ENCODE assay signal across 8 cellular contexts in the genomic region with DNA sequence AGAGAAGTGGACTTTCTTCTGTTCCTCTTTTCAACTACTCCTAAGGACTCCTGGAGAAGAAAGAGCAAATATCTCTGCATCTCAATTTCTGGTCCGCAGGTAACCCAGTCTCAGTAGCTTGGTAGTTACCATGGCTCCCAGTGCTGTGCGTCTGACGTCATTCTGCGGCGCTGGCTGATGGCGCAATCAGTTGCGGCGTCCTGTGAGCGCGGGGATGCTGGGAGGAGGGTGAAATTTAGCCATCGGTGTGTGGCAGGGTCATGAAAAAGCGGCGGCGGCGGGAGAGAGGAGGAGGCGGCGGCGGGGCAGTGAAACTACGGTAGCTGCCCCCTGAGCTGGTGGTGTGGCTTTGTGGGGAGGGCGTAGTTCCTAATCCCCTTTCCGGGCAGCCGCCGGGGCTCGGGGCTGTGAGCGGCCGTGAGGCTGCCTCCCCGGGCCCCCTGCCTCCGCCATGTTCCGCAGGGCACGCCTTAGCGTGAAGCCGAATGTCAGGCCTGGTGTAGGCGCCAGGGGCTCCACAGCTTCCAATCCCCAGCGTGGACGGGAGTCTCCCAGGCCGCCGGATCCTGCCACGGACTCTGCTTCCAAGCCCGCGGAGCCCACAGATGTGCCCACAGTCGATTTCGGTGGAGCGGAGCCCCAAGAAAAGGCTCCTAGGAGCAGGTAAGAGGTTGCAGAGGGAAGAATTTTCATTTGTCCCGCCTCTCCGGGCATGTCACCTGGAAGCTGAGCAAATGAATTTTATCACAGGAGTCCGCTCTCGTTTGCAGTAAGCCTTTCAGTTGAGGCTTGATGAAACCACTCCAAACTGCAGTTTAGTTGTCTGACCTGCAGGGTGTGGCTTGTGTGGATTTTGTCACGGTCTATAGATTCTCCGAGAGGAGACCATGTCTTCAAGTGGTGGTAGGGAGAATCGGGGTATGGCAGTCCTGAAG. TPM values are rescaled to one million over a fixed set of nuclear protein-coding genes. Genes with fewer than 3 reads are reported as not detected.
DNase-seq lines count a peak whose midpoint lies in the region; ATAC-seq lines count a peak whose summit lies in the region.

A gene with protein sequence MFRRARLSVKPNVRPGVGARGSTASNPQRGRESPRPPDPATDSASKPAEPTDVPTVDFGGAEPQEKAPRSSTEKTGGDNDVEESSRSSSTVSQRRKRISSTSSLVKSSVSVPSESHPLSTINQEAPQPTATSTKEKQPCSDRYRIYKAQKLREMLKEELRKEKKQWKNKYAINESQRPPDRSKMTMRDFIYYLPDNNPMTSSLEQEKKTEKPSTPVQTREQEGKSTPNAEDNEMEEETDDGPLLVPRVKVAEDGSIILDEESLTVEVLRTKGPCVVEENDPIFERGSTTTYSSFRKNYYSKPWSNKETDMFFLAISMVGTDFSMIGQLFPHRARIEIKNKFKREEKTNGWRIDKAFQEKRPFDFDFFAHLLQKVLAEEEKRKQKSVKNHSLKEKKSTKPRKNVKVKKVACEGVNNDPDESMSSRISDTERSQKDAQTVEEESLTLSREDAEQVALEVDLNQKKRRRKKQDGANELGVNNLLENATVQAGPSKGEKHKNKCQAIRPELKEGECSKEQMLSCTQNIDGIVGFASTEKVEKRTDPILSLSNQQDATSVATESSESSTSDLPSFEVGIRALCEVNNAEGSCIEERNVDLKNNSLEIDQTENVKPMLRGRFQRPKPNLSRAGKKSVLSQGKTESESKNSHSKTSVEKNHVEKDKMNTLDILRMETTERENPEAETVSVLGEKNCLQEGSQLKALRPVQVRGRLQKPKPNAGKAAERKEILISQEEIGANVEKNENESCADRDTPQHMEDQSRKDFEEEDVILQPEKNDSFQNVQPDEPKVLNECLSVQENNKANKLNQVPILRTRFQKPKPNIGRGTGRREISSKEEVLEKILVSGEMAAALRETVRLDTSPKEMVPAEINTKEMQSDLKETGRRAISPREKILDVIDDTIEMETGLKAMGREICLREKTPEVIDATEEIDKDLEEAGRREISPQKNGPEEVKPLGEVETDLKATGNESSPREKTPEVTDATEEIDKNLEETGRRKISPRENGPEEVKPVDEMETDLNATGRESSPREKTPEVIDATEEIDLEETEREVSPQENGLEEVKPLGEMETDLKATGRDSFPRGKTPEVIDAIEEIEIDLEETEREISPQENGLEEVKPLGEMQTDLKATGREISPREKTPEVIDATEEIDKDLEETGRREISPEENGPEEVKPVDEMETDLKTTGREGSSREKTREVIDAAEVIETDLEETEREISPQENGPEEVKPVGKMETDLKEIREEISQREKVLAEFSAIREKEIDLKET (N-terminal part only) (plus strand): TSS at position 225 of the 935 bp plus-strand sequence. CDS start 227 bp downstream, at position 452.

- DNase-seq in CD1c-positive myeloid dendritic cell (ENCODE audit: extremely low spot score) (peak; percentile 95), NCI-H748 treated with DMSO at 0.1 percent for 48 hours (lab: John Stamatoyannopoulos, UW) (peak; percentile 89), left lobe of liver (ENCODE audit: low spot score) (peak; percentile 98)
- DNase-seq in activated CD4-positive, alpha-beta T cell treated with anti-CD3 and anti-CD28 coated beads, Interleukin-2, amount 50 U/mL, for 24 hours (ENCODE audit: low read depth in 1 of 2, low spot score in 1 of 2) = peak; percentile 96 to 98
- DNase-seq in stimulated activated CD4-positive, alpha-beta T cell treated with anti-CD3 and anti-CD28 coated beads, Interleukin-2, amount 100 ng/mL, for 4 hours (ENCODE audit: low read depth) = peak; percentile 96

- H3K27ac Mint-ChIP-seq in dendritic cell treated with granulocyte-macrophage colony-stimulating factor and Interleukin-4, amounts not matched to agents 40 ng/mL and 50 ng/mL, for 4 days = peak within 1 kb of the TSS; percentile 97

- peaks cover 16% of the 10 kb centered on the region for H3K4me1 Mint-ChIP-seq in dendritic cell treated with granulocyte-macrophage colony-stimulating factor and Interleukin-4, amounts not matched to agents 40 ng/mL and 50 ng/mL, for 4 days (ENCODE audit: low read depth)

- no peaks in the 10 kb centered on the region for H3K9me3 Mint-ChIP-seq in dendritic cell treated with granulocyte-macrophage colony-stimulating factor and Interleukin-4, amounts not matched to agents 40 ng/mL and 50 ng/mL, for 4 days

- peaks cover 14% of the 10 kb centered on the region for H3K27me3 Mint-ChIP-seq in dendritic cell treated with granulocyte-macrophage colony-stimulating factor and Interleukin-4, amounts not matched to agents 40 ng/mL and 50 ng/mL, for 4 days

- ATAC-seq in GM19395 (IDR thresholded peaks at IDR 0.05; ENCODE audit: unreplicated experiment) = peak; percentile 95
- peak; percentile 87 for ATAC-seq in HG03565 (IDR thresholded peaks at IDR 0.05; ENCODE audit: unreplicated experiment)
- ATAC-seq in left lobe of liver = peak; percentile 94

- H3K36me3 Mint-ChIP-seq in dendritic cell treated with granulocyte-macrophage colony-stimulating factor and Interleukin-4, amounts not matched to agents 40 ng/mL and 50 ng/mL, for 4 days (ENCODE audit: low read depth) = peaks cover 34% of the 10 kb centered on the region

- intact Hi-C loops in dendritic cell treated with granulocyte-macrophage colony-stimulating factor and Interleukin-4, amounts not matched to agents 40 ng/mL and 50 ng/mL, for 4 days (cut with micrococcal nuclease) = no loop called here

- peak within 1 kb of the TSS; percentile 100 for H3K4me3 Mint-ChIP-seq in dendritic cell treated with granulocyte-macrophage colony-stimulating factor and Interleukin-4, amounts not matched to agents 40 ng/mL and 50 ng/mL, for 4 days

RNA-seq across cellular contexts. Expression of the gene that starts here (rescaled TPM):
- total RNA-seq in left lobe of liver = 8.2 TPM

Comparison
In these comparisons a context has a peak if more than half of its experiments do, and no peak if none do; other contexts are left out.
1. Peak in every context shown above with its lines: DNase-seq and ATAC-seq.